Comparison of ENCODE assay signal across 37 cellular contexts in the genomic region with DNA sequence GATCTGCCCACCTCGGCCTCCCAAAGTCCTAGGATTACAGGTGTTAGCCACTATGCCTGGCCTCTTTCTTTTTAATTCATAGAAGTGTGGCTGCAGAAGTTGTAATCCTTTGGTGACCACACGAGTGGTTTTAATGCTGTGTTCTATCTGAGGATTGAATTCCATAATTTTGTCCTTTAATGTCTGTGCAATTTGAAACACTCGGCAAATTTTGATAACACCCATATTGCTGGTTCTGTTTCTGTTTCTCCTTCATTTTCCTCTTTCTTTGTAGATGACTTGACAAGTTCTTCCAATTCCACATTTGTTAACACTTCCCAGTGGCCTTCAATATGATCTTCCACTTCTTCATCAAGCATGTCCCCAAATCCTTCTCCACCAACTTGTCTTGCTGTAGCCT.
"Had no signal": no experiment of that assay in that cellular context is flagged by ENCODE, and none has a peak within 500 bp of the region (broad histone marks: within the 10 kb centered on the region; RNA-seq: fewer than 3 reads in every experiment).

No MANE protein-coding gene starts in this region.

- FAIRE-seq: bronchial epithelial cell, TTC549 had no signal

- H3K27ac ChIP-seq: ascending aorta, cardiac muscle cell, VCaP had no signal

- ATAC-seq: activated CD4-positive, alpha-beta T cell treated with anti-CD3 and anti-CD28 coated beads for 36 hours; activated CD8-positive, alpha-beta memory T cell treated with anti-CD3 and anti-CD28 coated beads, Interleukin-2, amount 10 ng/mL, durations not matched to agents 7 days and 5 days; activated CD8-positive, alpha-beta T cell treated with anti-CD3 and anti-CD28 coated beads, Interleukin-2, amount 10 ng/mL, durations not matched to agents 7 days and 5 days; activated naive CD8-positive, alpha-beta T cell treated with anti-CD3 and anti-CD28 coated beads, Interleukin-2, amount 50 U/mL, for 24 hours had no signal

- DNase-seq: activated B cell treated with CpG ODN at 0.5 μM for 24 hours; activated CD4-positive, alpha-beta memory T cell treated with anti-CD3 and anti-CD28 coated beads, Interleukin-2, amount 10 ng/mL, durations not matched to agents 7 days and 5 days; activated CD4-positive, alpha-beta T cell treated with anti-CD3 and anti-CD28 coated beads for 36 hours; activated CD4-positive, alpha-beta T cell treated with anti-CD3 and anti-CD28 coated beads for 48 hours; activated CD4-positive, alpha-beta T cell treated with anti-CD3 and anti-CD28 coated beads, Interleukin-2, amount 10 ng/mL, durations not matched to agents 7 days and 5 days; activated CD4-positive, alpha-beta T cell treated with anti-CD3 and anti-CD28 coated beads, Interleukin-2, amount 50 U/mL, for 48 hours; activated CD4-positive, CD25-positive, alpha-beta regulatory T cell treated with anti-CD3 and anti-CD28 coated beads, Interleukin-2, amount 50 U/mL, for 72 hours; activated CD8-positive, alpha-beta memory T cell treated with anti-CD3 and anti-CD28 coated beads for 24 hours; activated CD8-positive, alpha-beta memory T cell treated with anti-CD3 and anti-CD28 coated beads, Interleukin-2, amount 10 ng/mL, durations not matched to agents 7 days and 5 days; activated CD8-positive, alpha-beta memory T cell treated with anti-CD3 and anti-CD28 coated beads, Interleukin-2, amount 50 U/mL, for 48 hours; activated CD8-positive, alpha-beta T cell treated with anti-CD3 and anti-CD28 coated beads, Interleukin-2, amount 10 ng/mL, durations not matched to agents 7 days and 5 days; activated effector memory CD4-positive, alpha-beta T cell treated with Interleukin-2 at 50 U/mL for 16 hours; activated gamma-delta T cell; activated naive CD4-positive, alpha-beta T cell treated with anti-CD3 and anti-CD28 coated beads, Interleukin-2, amount 10 ng/mL, durations not matched to agents 7 days and 5 days; activated naive CD4-positive, alpha-beta T cell treated with Interleukin-2 at 50 U/mL for 16 hours; activated naive CD8-positive, alpha-beta T cell treated with anti-CD3 and anti-CD28 coated beads, Interleukin-2, amount 10 ng/mL, durations not matched to agents 7 days and 5 days; activated naive CD8-positive, alpha-beta T cell treated with anti-CD3 and anti-CD28 coated beads, Interleukin-2, amount 50 U/mL, for 24 hours; activated T-cell treated with anti-CD3 and anti-CD28 coated beads, Interleukin-2, amount 50 U/mL, for 24 hours; activated T-cell treated with anti-CD3 and anti-CD28 coated beads, Interleukin-2, amount 50 U/mL, for 48 hours; amygdala; anterior cingulate cortex; caudate nucleus; cerebellar nuclear complex; T-helper 2 cell; T-helper 9 cell had no signal

- H3K27ac Mint-ChIP-seq: activated B cell treated with CpG ODN at 0.5 μM for 24 hours; activated CD4-positive, alpha-beta memory T cell treated with anti-CD3 and anti-CD28 coated beads, Interleukin-2, amount 10 ng/mL, durations not matched to agents 7 days and 5 days; activated CD4-positive, alpha-beta T cell treated with anti-CD3 and anti-CD28 coated beads for 36 hours; activated CD4-positive, alpha-beta T cell treated with anti-CD3 and anti-CD28 coated beads, Interleukin-2, amount 10 ng/mL, durations not matched to agents 7 days and 5 days; activated CD8-positive, alpha-beta memory T cell treated with anti-CD3 and anti-CD28 coated beads, Interleukin-2, amount 10 ng/mL, durations not matched to agents 7 days and 5 days; activated CD8-positive, alpha-beta T cell treated with anti-CD3 and anti-CD28 coated beads, Interleukin-2, amount 10 ng/mL, durations not matched to agents 7 days and 5 days; activated naive CD4-positive, alpha-beta T cell treated with anti-CD3 and anti-CD28 coated beads, Interleukin-2, amount 10 ng/mL, durations not matched to agents 7 days and 5 days; activated naive CD4-positive, alpha-beta T cell treated with anti-CD3 and anti-CD28 coated beads, Interleukin-2, amount 50 U/mL, for 24 hours; activated naive CD8-positive, alpha-beta T cell; activated naive CD8-positive, alpha-beta T cell treated with anti-CD3 and anti-CD28 coated beads, Interleukin-2, amount 10 ng/mL, durations not matched to agents 7 days and 5 days; activated naive CD8-positive, alpha-beta T cell treated with anti-CD3 and anti-CD28 coated beads, Interleukin-2, amount 50 U/mL, for 24 hours; activated T-cell treated with anti-CD3 and anti-CD28 coated beads, Interleukin-2, amount 50 U/mL, for 24 hours; activated T-helper 2 cell treated with anti-CD3 and anti-CD28 coated beads, Interferon-gamma antibody, Interleukin-2, Interleukin-4, amounts not matched to agents 10 μg/mL and 5 μg/mL and 100 μg/mL, durations not matched to agents 14 hours and 24 hours and 36 hours; brain; T-helper 1 cell treated with Interleukin-12 subunit alpha and Interleukin-12 subunit beta and Interleukin-4 antibody, amounts not matched to agents 30 μg/mL and 1 μg/mL, for 36 hours; T-helper 2 cell treated with Interferon-gamma antibody and Interleukin-4, amounts not matched to agents 5 μg/mL and 100 μg/mL, for 36 hours had no signal

- H3K36me3 ChIP-seq: ascending aorta, cardiac muscle cell had no signal

- H3K9me3 ChIP-seq: ascending aorta had no signal

- H3K9me3 Mint-ChIP-seq: activated B cell treated with CpG ODN at 0.5 μM for 24 hours; activated CD4-positive, alpha-beta memory T cell treated with anti-CD3 and anti-CD28 coated beads, Interleukin-2, amount 10 ng/mL, durations not matched to agents 7 days and 5 days; activated CD4-positive, alpha-beta T cell treated with anti-CD3 and anti-CD28 coated beads, Interleukin-2, amount 10 ng/mL, durations not matched to agents 7 days and 5 days; activated naive CD4-positive, alpha-beta T cell treated with anti-CD3 and anti-CD28 coated beads, Interleukin-2, amount 10 ng/mL, durations not matched to agents 7 days and 5 days; activated naive CD4-positive, alpha-beta T cell treated with anti-CD3 and anti-CD28 coated beads, Interleukin-2, amount 50 U/mL, for 24 hours; activated naive CD8-positive, alpha-beta T cell treated with anti-CD3 and anti-CD28 coated beads, Interleukin-2, amount 10 ng/mL, durations not matched to agents 7 days and 5 days; activated naive CD8-positive, alpha-beta T cell treated with anti-CD3 and anti-CD28 coated beads, Interleukin-2, amount 50 U/mL, for 24 hours; activated T-cell treated with anti-CD3 and anti-CD28 coated beads, Interleukin-2, amount 50 U/mL, for 24 hours; activated T-helper 2 cell treated with anti-CD3 and anti-CD28 coated beads, Interferon-gamma antibody, Interleukin-2, Interleukin-4, amounts not matched to agents 10 μg/mL and 5 μg/mL and 100 μg/mL, durations not matched to agents 14 hours and 24 hours and 36 hours; brain; central memory CD8-positive, alpha-beta T cell; T-helper 1 cell treated with Interleukin-12 subunit alpha and Interleukin-12 subunit beta and Interleukin-4 antibody, amounts not matched to agents 30 μg/mL and 1 μg/mL, for 36 hours; T-helper 2 cell treated with Interferon-gamma antibody and Interleukin-4, amounts not matched to agents 5 μg/mL and 100 μg/mL, for 36 hours had no signal

- H3K4me3 Mint-ChIP-seq: activated B cell treated with CpG ODN at 0.5 μM for 24 hours; activated CD4-positive, alpha-beta memory T cell treated with anti-CD3 and anti-CD28 coated beads, Interleukin-2, amount 10 ng/mL, durations not matched to agents 7 days and 5 days; activated CD4-positive, alpha-beta T cell treated with anti-CD3 and anti-CD28 coated beads for 36 hours; activated CD4-positive, alpha-beta T cell treated with anti-CD3 and anti-CD28 coated beads, Interleukin-2, amount 10 ng/mL, durations not matched to agents 7 days and 5 days; activated CD8-positive, alpha-beta memory T cell treated with anti-CD3 and anti-CD28 coated beads, Interleukin-2, amount 10 ng/mL, durations not matched to agents 7 days and 5 days; activated CD8-positive, alpha-beta T cell treated with anti-CD3 and anti-CD28 coated beads, Interleukin-2, amount 10 ng/mL, durations not matched to agents 7 days and 5 days; activated naive CD4-positive, alpha-beta T cell treated with anti-CD3 and anti-CD28 coated beads, Interleukin-2, amount 10 ng/mL, durations not matched to agents 7 days and 5 days; activated naive CD4-positive, alpha-beta T cell treated with anti-CD3 and anti-CD28 coated beads, Interleukin-2, amount 50 U/mL, for 24 hours; activated naive CD8-positive, alpha-beta T cell; activated naive CD8-positive, alpha-beta T cell treated with anti-CD3 and anti-CD28 coated beads, Interleukin-2, amount 10 ng/mL, durations not matched to agents 7 days and 5 days; activated naive CD8-positive, alpha-beta T cell treated with anti-CD3 and anti-CD28 coated beads, Interleukin-2, amount 50 U/mL, for 24 hours; activated T-cell treated with anti-CD3 and anti-CD28 coated beads, Interleukin-2, amount 50 U/mL, for 24 hours; brain; central memory CD8-positive, alpha-beta T cell; T-helper 1 cell treated with Interleukin-12 subunit alpha and Interleukin-12 subunit beta and Interleukin-4 antibody, amounts not matched to agents 30 μg/mL and 1 μg/mL, for 36 hours; T-helper 2 cell treated with Interferon-gamma antibody and Interleukin-4, amounts not matched to agents 5 μg/mL and 100 μg/mL, for 36 hours had no signal

- H3K4me3 ChIP-seq: ascending aorta, cardiac muscle cell had no signal

- H3K27me3 Mint-ChIP-seq: activated B cell treated with CpG ODN at 0.5 μM for 24 hours; activated CD4-positive, alpha-beta T cell treated with anti-CD3 and anti-CD28 coated beads for 36 hours; activated naive CD4-positive, alpha-beta T cell treated with anti-CD3 and anti-CD28 coated beads, Interleukin-2, amount 50 U/mL, for 24 hours; activated naive CD8-positive, alpha-beta T cell treated with anti-CD3 and anti-CD28 coated beads, Interleukin-2, amount 50 U/mL, for 24 hours; activated T-cell treated with anti-CD3 and anti-CD28 coated beads, Interleukin-2, amount 50 U/mL, for 24 hours; central memory CD8-positive, alpha-beta T cell had no signal

- H3K36me3 Mint-ChIP-seq: activated naive CD8-positive, alpha-beta T cell; brain had no signal

- H3K27me3 ChIP-seq: ascending aorta, cardiac muscle cell had no signal
